ENCODE assay signal across 8 cellular contexts in genomic region chr3:41961750-41962679, GRCh38. TPM values are rescaled to one million over a fixed set of nuclear protein-coding genes. Genes with fewer than 3 reads are reported as not detected.
A peak's percentile ranks its signal among the peaks of the same experiment; 100 is the strongest.
DNase-seq lines count a peak whose midpoint lies in the region; ATAC-seq and TF ChIP-seq lines count a peak whose summit lies in the region.

Gene ULK4, minus strand, starts transcription at chr3:41962103. Its CDS starts 7,344 bp downstream, at chr3:41954759.

- TF ChIP-seq POLR2A in Peyer's patch (IDR thresholded peaks at IDR 0.05): peak in 1 of 2 donors; percentile 43
- TF ChIP-seq POLR2A in esophagus squamous epithelium (IDR thresholded peaks at IDR 0.05): peak in 1 of 4 donors; percentile 14

- H3K79me2 ChIP-seq in KMS-11 (ENCODE audit: insufficient read depth, low read depth): no peaks in the 10 kb centered on the region

- H3K9me3 Mint-ChIP-seq in activated T-cell treated with anti-CD3 and anti-CD28 coated beads, Interleukin-2, amount 50 U/mL, for 72 hours: no peaks in the 10 kb centered on the region

- peak within 1 kb of the TSS; percentile 47 for H3K4me3 ChIP-seq in KMS-11 (IDR thresholded peaks at IDR 0.05; ENCODE audit: insufficient read depth, low read depth, low read length)
- peak within 1 kb of the TSS; percentile 61 to 99 (median 76) for H3K4me3 ChIP-seq in Peyer's patch
- peak within 1 kb of the TSS; percentile 71 to 100 (median 88) for H3K4me3 ChIP-seq in esophagus squamous epithelium

- peak within 1 kb of the TSS; percentile 78 for H3K4me2 ChIP-seq in KMS-11

- intact Hi-C loops in esophagus squamous epithelium (cut with DNase I): no loop called here

- H3K27me3 Mint-ChIP-seq in activated T-cell treated with anti-CD3 and anti-CD28 coated beads, Interleukin-2, amount 50 U/mL, for 72 hours (ENCODE audit: low read depth): no peaks in the 10 kb centered on the region

- peak within 1 kb of the TSS; percentile 95 for H3K4me3 Mint-ChIP-seq in activated T-cell treated with anti-CD3 and anti-CD28 coated beads, Interleukin-2, amount 50 U/mL, for 72 hours

- H3K4me1 Mint-ChIP-seq in activated T-cell treated with anti-CD3 and anti-CD28 coated beads, Interleukin-2, amount 50 U/mL, for 72 hours (ENCODE audit: low read depth): peaks cover 17% of the 10 kb centered on the region

- H4K20me1 ChIP-seq in KMS-11 (ENCODE audit: insufficient read depth): no peaks in the 10 kb centered on the region

- peak; percentile 92 for ATAC-seq in GM21737 (IDR thresholded peaks at IDR 0.05; ENCODE audit: unreplicated experiment)
- peak; percentile 93 for ATAC-seq in activated T-cell treated with anti-CD3 and anti-CD28 coated beads, Interleukin-2, amount 50 U/mL, for 72 hours (replicated peaks in 1 of 2)

- H3K36me3 ChIP-seq in KMS-11 (ENCODE audit: insufficient read depth) (no peaks in the 10 kb centered on the region), Peyer's patch (no peaks in the 10 kb centered on the region), esophagus squamous epithelium (no peaks in the 10 kb centered on the region)

- peak within 1 kb of the TSS; percentile 59 for H3K27ac ChIP-seq in KMS-11
- peak within 1 kb of the TSS; percentile 78 to 90 (median 81) for H3K27ac ChIP-seq in Peyer's patch
- peak within 1 kb of the TSS; percentile 79 to 90 (median 88) for H3K27ac ChIP-seq in esophagus squamous epithelium

- H3K4me1 ChIP-seq in KMS-11 (ENCODE audit: low read depth, poor library complexity, severe bottlenecking): peaks cover 14% of the 10 kb centered on the region
- H3K4me1 ChIP-seq in Peyer's patch: peaks cover 0 to 9% (median 4%) of the 10 kb centered on the region in 4 donors
- peaks cover 0 to 15% (median 9%) of the 10 kb centered on the region in 3 donors for H3K4me1 ChIP-seq in esophagus squamous epithelium

- TF ChIP-seq CTCF in KMS-11 (conservative IDR thresholded peaks at IDR 0.05; ENCODE audit: low read depth, low read length): no peak
- no peak for TF ChIP-seq CTCF in Peyer's patch (IDR thresholded peaks at IDR 0.05)
- peak in 2 of 6 experiments; percentile 10 to 17 for TF ChIP-seq CTCF in esophagus squamous epithelium (IDR thresholded peaks at IDR 0.05)

- H3K9me3 ChIP-seq in Peyer's patch (no peaks in the 10 kb centered on the region), esophagus squamous epithelium (no peaks in the 10 kb centered on the region)

- DNase-seq in DMS53 treated with DMSO at 0.1 percent for 48 hours (lab: John Stamatoyannopoulos, UW; ENCODE audit: unreplicated experiment): peak; percentile 83
- DNase-seq in Peyer's patch: peak; percentile 94 to 99 (median 96)
- DNase-seq in activated T-cell treated with anti-CD3 and anti-CD28 coated beads, Interleukin-2, amount 50 U/mL, for 72 hours: peak; percentile 93 to 96
- peak; percentile 89 for DNase-seq in esophagus squamous epithelium (lab: John Stamatoyannopoulos, UW)
- DNase-seq in myocyte (ENCODE audit: low read depth): peak; percentile 100
- peak; percentile 89 to 95 for DNase-seq in stimulated activated CD8-positive, alpha-beta memory T cell treated with anti-CD3 and anti-CD28 coated beads, Interleukin-7, amount 100 ng/mL, for 48 hours (ENCODE audit: extremely low read depth in 1 of 2, low read depth in 1 of 2)

- H3K36me3 Mint-ChIP-seq in activated T-cell treated with anti-CD3 and anti-CD28 coated beads, Interleukin-2, amount 50 U/mL, for 72 hours (ENCODE audit: insufficient read depth in 2 of 2): peaks cover 0 to 2% of the 10 kb centered on the region in 2 donors

- H2AFZ ChIP-seq in KMS-11 (ENCODE audit: low read depth): peak within 1 kb of the TSS; percentile 96

- H3K27me3 ChIP-seq in KMS-11 (ENCODE audit: insufficient read depth, low read depth) (no peaks in the 10 kb centered on the region), Peyer's patch (no peaks in the 10 kb centered on the region), esophagus squamous epithelium (no peaks in the 10 kb centered on the region)

- H3K9ac ChIP-seq in KMS-11: peak within 1 kb of the TSS; percentile 63; the same call in 1 of the 2 replicates

- peak within 1 kb of the TSS; percentile 73 for H3K27ac Mint-ChIP-seq in activated T-cell treated with anti-CD3 and anti-CD28 coated beads, Interleukin-2, amount 50 U/mL, for 72 hours

- WGBS in esophagus squamous epithelium, 2 donors: 0% methylated on average over 10 to 20 of the region's 58 CpGs

RNA-seq across cellular contexts. Expression of gene ULK4, which starts in this region (rescaled TPM):
- total RNA-seq in Peyer's patch (10 to 100 TPM in 3 of 4 donors, 1 to 10 TPM in 1; 8.4 to 43.8 (median 20.8) TPM), esophagus squamous epithelium (10 to 100 TPM in 1 of 4 donors, 1 to 10 TPM in 3; 2.2 to 11.4 (median 7.9) TPM), myocyte (2.0 and 2.1 TPM in 2 replicates)
- total RNA-seq in activated T-cell treated with anti-CD3 and anti-CD28 coated beads, Interleukin-2, amount 50 U/mL, for 72 hours: 10 to 100 TPM in 1 of 2 donors, 1 to 10 TPM in 1; 8.0 to 11.1 TPM
- 4.9 TPM for polyA plus RNA-seq in myocyte (2012)

Comparison
In these comparisons a context has a peak if more than half of its experiments do, and no peak if none do; other contexts are left out.
1. Peak in every context shown above with its lines: DNase-seq, ATAC-seq, H3K4me3 ChIP-seq and H3K27ac ChIP-seq.